In genomic region chr10:13450078-13450477, GRCh38 we compare ENCODE assay signal across 14 cellular contexts.
A peak's percentile ranks its signal among the peaks of the same experiment; 100 is the strongest.
DNase-seq lines count a peak whose midpoint lies in the region; ATAC-seq and TF ChIP-seq lines count a peak whose summit lies in the region.
"Had no signal": no experiment of that assay in that cellular context is flagged by ENCODE, and none has a peak within 500 bp of the region (broad histone marks: within the 10 kb centered on the region; RNA-seq: fewer than 3 reads in every experiment).

No MANE protein-coding gene starts in this region.

- ATAC-seq in HG02571 (IDR thresholded peaks at IDR 0.05; ENCODE audit: unreplicated experiment) (no peak), GM18868 (IDR thresholded peaks at IDR 0.05; ENCODE audit: unreplicated experiment) (no peak)

- in situ Hi-C loops in astrocyte of the spinal cord (cut with HindIII; ENCODE audit: low sequenced_read_pairs) = no loop called here

- no peak overlapping the region for H3K4me3 ChIP-seq in AG10803 (ENCODE audit: low read length)
- H3K4me3 ChIP-seq in astrocyte of the spinal cord (ENCODE audit: low read depth, low read length) = no peak overlapping the region
- H3K4me3 ChIP-seq: lung had no signal

- DNase-seq in AG10803 (ENCODE audit: low read depth) (peak; percentile 72), HS-5 (ENCODE audit: low read depth) (peak; percentile 33), astrocyte of the spinal cord (ENCODE audit: low read depth, low spot score) (peak; percentile 55), iris pigment epithelial cell (ENCODE audit: low read depth) (peak; percentile 84), foreskin melanocyte (no peak)
- no peak for DNase-seq in activated effector memory CD4-positive, alpha-beta T cell treated with Interleukin-2 at 50 U/mL for 16 hours
- DNase-seq: activated B cell treated with CpG ODN at 0.5 μM for 24 hours; amygdala; H7; NCI-H187 treated with DMSO at 0.1 percent for 48 hours; NK-92 treated with Interleukin-12 subunit alpha and Interleukin-12 subunit beta, amount 100 ng/mL, for 24 hours had no signal

- TF ChIP-seq CTCF in AG10803 (conservative IDR thresholded peaks at IDR 0.05; ENCODE audit: low read length) (no peak), astrocyte of the spinal cord (IDR thresholded peaks at IDR 0.05; ENCODE audit: low read depth, low read length) (no peak)

Comparison
In these comparisons a context has a peak if more than half of its experiments do, and no peak if none do; other contexts are left out.
1. DNase-seq: peak in AG10803 (single experiment), HS-5 (single experiment), astrocyte of the spinal cord (single experiment) and iris pigment epithelial cell (single experiment); none in foreskin melanocyte (single experiment) and activated effector memory CD4-positive, alpha-beta T cell treated with Interleukin-2 at 50 U/mL for 16 hours (single experiment).